ENCODE assay signal across 24 cellular contexts in the genomic region with DNA sequence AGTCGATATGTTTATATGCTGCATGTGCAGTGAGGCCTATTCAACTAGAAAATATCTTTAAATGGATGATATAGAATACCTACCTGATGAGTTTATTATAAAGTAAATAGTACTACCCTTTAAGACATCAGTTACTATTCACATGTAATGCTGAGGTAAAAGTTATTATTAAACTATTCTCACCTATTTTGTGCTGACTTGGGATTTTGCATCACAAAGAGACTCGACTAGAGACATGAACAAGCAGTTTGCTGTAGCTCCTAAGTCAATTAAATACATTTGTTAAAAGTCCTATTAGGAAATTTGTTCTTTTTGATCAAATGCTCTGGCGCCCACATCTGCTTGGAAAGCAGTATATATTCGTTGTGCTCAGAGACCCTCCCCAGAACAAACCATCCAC.
DNase-seq lines count a peak whose midpoint lies in the region; ATAC-seq and TF ChIP-seq lines count a peak whose summit lies in the region.
"Had no signal": no experiment of that assay in that cellular context is flagged by ENCODE, and none has a peak within 500 bp of the region (broad histone marks: within the 10 kb centered on the region; RNA-seq: fewer than 3 reads in every experiment).

No MANE protein-coding gene starts in this region.

- H3K4me3 ChIP-seq in MM.1S (ENCODE audit: low read length) (no peak overlapping the region), neural cell (ENCODE audit: low read length) (no peak overlapping the region)
- H3K4me3 ChIP-seq: PC-9, SJSA1 had no signal

- no peaks in the 10 kb centered on the region for H3K9me3 Mint-ChIP-seq in HFFc6
- H3K9me3 Mint-ChIP-seq: CD8-positive, alpha-beta T cell had no signal

- H3K79me2 ChIP-seq in MM.1S (ENCODE audit: low read length) (no peaks in the 10 kb centered on the region), neural cell (replicated peaks; ENCODE audit: insufficient read depth, low read length) (no peaks in the 10 kb centered on the region)

- peak overlapping the region; percentile 21; the same call in 1 of the 2 replicates for H3K4me2 ChIP-seq in MM.1S (ENCODE audit: low read depth, low read length)
- H3K4me2 ChIP-seq in neural cell (ENCODE audit: low read length), result no peak overlapping the region
- H3K4me2 ChIP-seq: PC-9 had no signal

- H2AFZ ChIP-seq in MM.1S (ENCODE audit: low read length) (no peak overlapping the region), neural cell (ENCODE audit: low read depth, low read length) (no peak overlapping the region)
- H2AFZ ChIP-seq: PC-9 had no signal

- DNase-seq in HFFc6 (no peak), MM.1S (no peak), NCI-H510A (lab: John Stamatoyannopoulos, UW) (no peak), GM13976 (ENCODE audit: low spot score) (no peak), T-helper 1 cell (no peak)
- DNase-seq: CD8-positive, alpha-beta T cell; DMS 273 treated with DMSO at 0.1 percent for 48 hours; DMS79; GF-D8; KG1; NCI-H1092; NCI-H1417 treated with DMSO at 0.1 percent for 48 hours; NCI-H1694 treated with DMSO at 0.1 percent for 48 hours; NCI-H524; NCI-H748 treated with DMSO at 0.1 percent for 48 hours; NK-92 treated with Interleukin-12 subunit alpha and Interleukin-12 subunit beta, amount 100 ng/mL, for 24 hours; PC-9 had no signal

- in situ Hi-C loops in GM13976 (cut with MboI; ENCODE audit: low sequenced_read_pairs, unreplicated experiment), result no loop called here

- H3K4me1 Mint-ChIP-seq in HFFc6 (ENCODE audit: low read depth), result peaks cover 73% of the 10 kb centered on the region
- H3K4me1 Mint-ChIP-seq: B cell had no signal

- H3K4me3 Mint-ChIP-seq in HFFc6, result peak overlapping the region; percentile 80; the same call in 1 of the 2 replicates
- H3K4me3 Mint-ChIP-seq: B cell; CD8-positive, alpha-beta T cell had no signal

- H3K27me3 ChIP-seq in MM.1S (replicated peaks; ENCODE audit: insufficient read depth, low read length) (no peaks in the 10 kb centered on the region), neural cell (ENCODE audit: insufficient read depth, low read depth, low read length) (no peaks in the 10 kb centered on the region)

- no peaks in the 10 kb centered on the region for H3K36me3 ChIP-seq in MM.1S (replicated peaks; ENCODE audit: insufficient read depth, low read length)
- no peaks in the 10 kb centered on the region for H3K36me3 ChIP-seq in neural cell (ENCODE audit: insufficient read depth, low read length)
- H3K36me3 ChIP-seq: SJSA1 had no signal

- TF ChIP-seq CTCF in HFFc6 (IDR thresholded peaks at IDR 0.05) (no peak), MM.1S (IDR thresholded peaks at IDR 0.05; ENCODE audit: low read length) (no peak), neural cell (IDR thresholded peaks at IDR 0.05; ENCODE audit: poor library complexity, severe bottlenecking) (no peak), GM13976 (IDR thresholded peaks at IDR 0.05; ENCODE audit: borderline replicate concordance, control extremely low read depth, extremely low read depth, insufficient read depth, missing control alignments) (no peak)

- H3K9me3 ChIP-seq in MM.1S (replicated peaks; ENCODE audit: insufficient read depth, low read length) (no peaks in the 10 kb centered on the region), neural cell (ENCODE audit: low read length) (no peaks in the 10 kb centered on the region)
- H3K9me3 ChIP-seq: SJSA1 had no signal

- H3K9ac ChIP-seq in MM.1S (ENCODE audit: low read length) (no peak overlapping the region), neural cell (ENCODE audit: low read length) (peak overlapping the region; percentile 10)

- no peak for TF ChIP-seq EP300 in neural cell (conservative IDR thresholded peaks at IDR 0.05; ENCODE audit: poor library complexity, severe bottlenecking)

- H3K27ac ChIP-seq in MM.1S (ENCODE audit: low read length), result no peak overlapping the region; the same call in 1 of the 2 replicates
- peak overlapping the region; percentile 66 for H3K27ac ChIP-seq in neural cell (ENCODE audit: low read length)
- H3K27ac ChIP-seq: C4-2B, PC-9, SJSA1 had no signal

- peaks cover 14% of the 10 kb centered on the region; the same call in 1 of the 2 replicates for H3K36me3 Mint-ChIP-seq in HFFc6 (ENCODE audit: low read depth)
- H3K36me3 Mint-ChIP-seq: CD8-positive, alpha-beta T cell had no signal

- no peaks in the 10 kb centered on the region; the same call in 1 of the 2 replicates for H3K27me3 Mint-ChIP-seq in HFFc6 (ENCODE audit: insufficient read depth)
- H3K27me3 Mint-ChIP-seq: B cell had no signal

- no peaks in the 10 kb centered on the region for H3K9me2 ChIP-seq in MM.1S (replicated peaks; ENCODE audit: insufficient read depth, low read length)
- H3K9me2 ChIP-seq in neural cell (ENCODE audit: insufficient read depth, low read length), result no peaks in the 10 kb centered on the region

- peaks cover 5% of the 10 kb centered on the region; the same call in 1 of the 2 replicates for H3K4me1 ChIP-seq in MM.1S (ENCODE audit: low read length)
- H3K4me1 ChIP-seq: SJSA1 had no signal

- no peaks in the 10 kb centered on the region for H4K20me1 ChIP-seq in MM.1S (ENCODE audit: insufficient read depth, low read length)
- H4K20me1 ChIP-seq in neural cell (ENCODE audit: insufficient read depth), result no peaks in the 10 kb centered on the region

- H3F3A ChIP-seq in MM.1S (ENCODE audit: insufficient read depth, low read length) (no peaks in the 10 kb centered on the region), neural cell (ENCODE audit: insufficient read depth, low read length, poor library complexity, severe bottlenecking) (peaks cover 5% of the 10 kb centered on the region)

- TF ChIP-seq RAD21 in neural cell (conservative IDR thresholded peaks at IDR 0.05), result no peak

- peak; percentile 12 for ATAC-seq in GM19023 (IDR thresholded peaks at IDR 0.05; ENCODE audit: unreplicated experiment)
- ATAC-seq: CD8-positive, alpha-beta T cell; HCT116; Right ventricle myocardium inferior had no signal

- peak overlapping the region; percentile 70 for H3K27ac Mint-ChIP-seq in HFFc6
- H3K27ac Mint-ChIP-seq: B cell; CD8-positive, alpha-beta T cell had no signal

TF ChIP-seq in neural cell, 6 proteins besides CTCF, POLR2A, EP300 and RAD21:
- no peak for TF ChIP-seq POLR2AphosphoS5 (IDR thresholded peaks at IDR 0.05)
- TF ChIP-seq SMC3 (conservative IDR thresholded peaks at IDR 0.05; ENCODE audit: poor library complexity), result no peak
- TF ChIP-seq EZH2 (IDR thresholded peaks at IDR 0.05; ENCODE audit: borderline replicate concordance, insufficient read depth, low read length, poor library complexity, severe bottlenecking), result no peak
- TF ChIP-seq MXI1 (conservative IDR thresholded peaks at IDR 0.05; ENCODE audit: poor library complexity, severe bottlenecking), result no peak
- TF ChIP-seq TAF1 (IDR thresholded peaks at IDR 0.05; ENCODE audit: low read depth), result no peak
- TF ChIP-seq, protein P1, sequence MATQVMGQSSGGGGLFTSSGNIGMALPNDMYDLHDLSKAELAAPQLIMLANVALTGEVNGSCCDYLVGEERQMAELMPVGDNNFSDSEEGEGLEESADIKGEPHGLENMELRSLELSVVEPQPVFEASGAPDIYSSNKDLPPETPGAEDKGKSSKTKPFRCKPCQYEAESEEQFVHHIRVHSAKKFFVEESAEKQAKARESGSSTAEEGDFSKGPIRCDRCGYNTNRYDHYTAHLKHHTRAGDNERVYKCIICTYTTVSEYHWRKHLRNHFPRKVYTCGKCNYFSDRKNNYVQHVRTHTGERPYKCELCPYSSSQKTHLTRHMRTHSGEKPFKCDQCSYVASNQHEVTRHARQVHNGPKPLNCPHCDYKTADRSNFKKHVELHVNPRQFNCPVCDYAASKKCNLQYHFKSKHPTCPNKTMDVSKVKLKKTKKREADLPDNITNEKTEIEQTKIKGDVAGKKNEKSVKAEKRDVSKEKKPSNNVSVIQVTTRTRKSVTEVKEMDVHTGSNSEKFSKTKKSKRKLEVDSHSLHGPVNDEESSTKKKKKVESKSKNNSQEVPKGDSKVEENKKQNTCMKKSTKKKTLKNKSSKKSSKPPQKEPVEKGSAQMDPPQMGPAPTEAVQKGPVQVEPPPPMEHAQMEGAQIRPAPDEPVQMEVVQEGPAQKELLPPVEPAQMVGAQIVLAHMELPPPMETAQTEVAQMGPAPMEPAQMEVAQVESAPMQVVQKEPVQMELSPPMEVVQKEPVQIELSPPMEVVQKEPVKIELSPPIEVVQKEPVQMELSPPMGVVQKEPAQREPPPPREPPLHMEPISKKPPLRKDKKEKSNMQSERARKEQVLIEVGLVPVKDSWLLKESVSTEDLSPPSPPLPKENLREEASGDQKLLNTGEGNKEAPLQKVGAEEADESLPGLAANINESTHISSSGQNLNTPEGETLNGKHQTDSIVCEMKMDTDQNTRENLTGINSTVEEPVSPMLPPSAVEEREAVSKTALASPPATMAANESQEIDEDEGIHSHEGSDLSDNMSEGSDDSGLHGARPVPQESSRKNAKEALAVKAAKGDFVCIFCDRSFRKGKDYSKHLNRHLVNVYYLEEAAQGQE (IDR thresholded peaks at IDR 0.05; ENCODE audit: borderline replicate concordance), result no peak
TF ChIP-seq in neural cell: peak in this region for 0.
